ENCODE assay signal across 1 cellular context in genomic region chr12:11718105-11718504, GRCh38.
A peak's percentile ranks its signal among the peaks of the same experiment; 100 is the strongest.
TF ChIP-seq lines count a peak whose summit lies in the region.

No MANE protein-coding gene starts in this region.

TF ChIP-seq in GM12878, 131 proteins besides CTCF, POLR2A, EP300 and RAD21:
- peak; percentile 9; the same call in 1 of the 2 replicates for TF ChIP-seq ZBTB4 (CRISPR knock-in tag; IDR thresholded peaks at IDR 0.05)
- no peak for TF ChIP-seq USF2 (IDR thresholded peaks at IDR 0.05; ENCODE audit: borderline replicate concordance, low read depth, low read length)
TF ChIP-seq in GM12878: peak in this region for 1.
